ENCODE assay signal across 2 cellular contexts in the genomic region with DNA sequence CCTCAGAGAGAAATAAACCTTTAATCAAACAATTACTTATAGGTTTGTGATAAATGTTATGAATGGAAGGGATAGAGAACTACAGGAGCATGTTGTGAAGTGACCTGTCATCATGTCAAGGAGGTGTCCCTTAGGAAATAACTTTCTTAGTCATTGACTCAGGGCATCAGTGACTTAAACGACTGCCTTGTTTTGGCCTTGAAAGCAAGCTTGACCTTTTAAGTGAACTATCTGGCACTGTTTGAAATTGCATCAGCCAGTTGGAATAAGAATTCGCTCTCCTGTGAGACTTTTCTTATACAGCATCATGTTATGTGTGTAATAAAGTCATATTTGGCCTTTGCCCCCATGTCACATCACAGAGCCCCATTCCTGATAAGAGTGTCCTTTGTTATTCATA.
TF ChIP-seq lines count a peak whose summit lies in the region.

No MANE protein-coding gene starts in this region.

TF ChIP-seq in GM23338, 12 proteins besides CTCF, POLR2A, EP300 and RAD21:
- TF ChIP-seq STAT1 (IDR thresholded peaks at IDR 0.05; ENCODE audit: unreplicated experiment) (no peak), NANOG (IDR thresholded peaks at IDR 0.05; ENCODE audit: borderline replicate concordance) (no peak), ZNF331 (CRISPR knock-in tag; IDR thresholded peaks at IDR 0.05; ENCODE audit: low read depth) (no peak)
- TF ChIP-seq, protein P1, sequence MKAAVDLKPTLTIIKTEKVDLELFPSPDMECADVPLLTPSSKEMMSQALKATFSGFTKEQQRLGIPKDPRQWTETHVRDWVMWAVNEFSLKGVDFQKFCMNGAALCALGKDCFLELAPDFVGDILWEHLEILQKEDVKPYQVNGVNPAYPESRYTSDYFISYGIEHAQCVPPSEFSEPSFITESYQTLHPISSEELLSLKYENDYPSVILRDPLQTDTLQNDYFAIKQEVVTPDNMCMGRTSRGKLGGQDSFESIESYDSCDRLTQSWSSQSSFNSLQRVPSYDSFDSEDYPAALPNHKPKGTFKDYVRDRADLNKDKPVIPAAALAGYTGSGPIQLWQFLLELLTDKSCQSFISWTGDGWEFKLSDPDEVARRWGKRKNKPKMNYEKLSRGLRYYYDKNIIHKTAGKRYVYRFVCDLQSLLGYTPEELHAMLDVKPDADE (IDR thresholded peaks at IDR 0.05): no peak

TF ChIP-seq in K562, 482 proteins besides CTCF, POLR2A, EP300 and RAD21:
- TF ChIP-seq LCOR (CRISPR knock-in tag; IDR thresholded peaks at IDR 0.05) (no peak), CHD2 (IDR thresholded peaks at IDR 0.05; ENCODE audit: low read depth, low read length) (no peak), ATF3 (IDR thresholded peaks at IDR 0.05) (peak; percentile 72), ATF3 (CRISPR knock-in tag; conservative IDR thresholded peaks at IDR 0.05) (no peak), ARHGAP35 (IDR thresholded peaks at IDR 0.05; ENCODE audit: partially characterized antibody) (no peak), CEBPG (CRISPR knock-in tag; IDR thresholded peaks at IDR 0.05) (peak; percentile 78), CEBPG (tag; conservative IDR thresholded peaks at IDR 0.05 in 1 of 2, IDR thresholded peaks at IDR 0.05 in 1 of 2) (peak in 1 of 2 experiments; percentile 86; a peak in 2 of 4 replicates), TCF7L2 (IDR thresholded peaks at IDR 0.05; ENCODE audit: low read depth, low read length) (no peak), ZFPM2 (CRISPR knock-in tag; IDR thresholded peaks at IDR 0.05) (no peak), MEIS2 (IDR thresholded peaks at IDR 0.05; ENCODE audit: partially characterized antibody) (peak; percentile 44), ELF1 (tag; IDR thresholded peaks at IDR 0.05) (no peak), KLF6 (CRISPR knock-in tag; IDR thresholded peaks at IDR 0.05; ENCODE audit: borderline replicate concordance) (no peak), PHB2 (IDR thresholded peaks at IDR 0.05; ENCODE audit: low read depth) (no peak), BMI1 (IDR thresholded peaks at IDR 0.05; ENCODE audit: low read length) (no peak), MECOM (CRISPR knock-in tag; IDR thresholded peaks at IDR 0.05) (no peak), NFYB (IDR thresholded peaks at IDR 0.05; ENCODE audit: extremely low read depth, insufficient read length) (no peak), ZNF24 (IDR thresholded peaks at IDR 0.05) (no peak), NR2C2 (CRISPR knock-in tag; IDR thresholded peaks at IDR 0.05) (no peak), NR2C2 (tag; IDR thresholded peaks at IDR 0.05) (peak; percentile 75; the same call in 1 of the 2 replicates), NR2C1 (IDR thresholded peaks at IDR 0.05) (no peak), NR2C1 (tag; IDR thresholded peaks at IDR 0.05) (peak; percentile 68; the same call in 1 of the 2 replicates)
- TF ChIP-seq, protein P2, sequence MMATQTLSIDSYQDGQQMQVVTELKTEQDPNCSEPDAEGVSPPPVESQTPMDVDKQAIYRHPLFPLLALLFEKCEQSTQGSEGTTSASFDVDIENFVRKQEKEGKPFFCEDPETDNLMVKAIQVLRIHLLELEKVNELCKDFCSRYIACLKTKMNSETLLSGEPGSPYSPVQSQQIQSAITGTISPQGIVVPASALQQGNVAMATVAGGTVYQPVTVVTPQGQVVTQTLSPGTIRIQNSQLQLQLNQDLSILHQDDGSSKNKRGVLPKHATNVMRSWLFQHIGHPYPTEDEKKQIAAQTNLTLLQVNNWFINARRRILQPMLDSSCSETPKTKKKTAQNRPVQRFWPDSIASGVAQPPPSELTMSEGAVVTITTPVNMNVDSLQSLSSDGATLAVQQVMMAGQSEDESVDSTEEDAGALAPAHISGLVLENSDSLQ (IDR thresholded peaks at IDR 0.05): peak; percentile 12; the same call in 1 of the 2 replicates
- TF ChIP-seq, protein P3, sequence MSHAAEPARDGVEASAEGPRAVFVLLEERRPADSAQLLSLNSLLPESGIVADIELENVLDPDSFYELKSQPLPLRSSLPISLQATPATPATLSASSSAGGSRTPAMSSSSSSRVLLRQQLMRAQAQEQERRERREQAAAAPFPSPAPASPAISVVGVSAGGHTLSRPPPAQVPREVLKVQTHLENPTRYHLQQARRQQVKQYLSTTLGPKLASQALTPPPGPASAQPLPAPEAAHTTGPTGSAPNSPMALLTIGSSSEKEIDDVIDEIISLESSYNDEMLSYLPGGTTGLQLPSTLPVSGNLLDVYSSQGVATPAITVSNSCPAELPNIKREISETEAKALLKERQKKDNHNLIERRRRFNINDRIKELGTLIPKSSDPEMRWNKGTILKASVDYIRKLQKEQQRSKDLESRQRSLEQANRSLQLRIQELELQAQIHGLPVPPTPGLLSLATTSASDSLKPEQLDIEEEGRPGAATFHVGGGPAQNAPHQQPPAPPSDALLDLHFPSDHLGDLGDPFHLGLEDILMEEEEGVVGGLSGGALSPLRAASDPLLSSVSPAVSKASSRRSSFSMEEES (CRISPR knock-in tag; IDR thresholded peaks at IDR 0.05): no peak
